8 cellular contexts compared by ENCODE assay signal in genomic region chr6:151675746-151676459, GRCh38.
DNase-seq lines count a peak whose midpoint lies in the region; ATAC-seq and TF ChIP-seq lines count a peak whose summit lies in the region.

No MANE protein-coding gene starts in this region.

- CTCF ChIA-PET in RWPE1 (lab: Yijun Ruan, JAX), result interaction anchor here (0.6 to 0.8 kb wide), 3 partner anchors 11 to 455 kb away, joined by 3 to 4 read pairs (median 3); no protein-coding TSS in a partner anchor

- no peaks in the 10 kb centered on the region for H3K36me3 ChIP-seq in DOHH2 (ENCODE audit: control insufficient read depth, low read length)

- POLR2A ChIA-PET in RWPE1 (lab: Yijun Ruan, JAX; ENCODE audit: low non-redundant PET), result no interaction called here

- peak; percentile 97 for TF ChIP-seq CTCF in DOHH2 (IDR thresholded peaks at IDR 0.05; ENCODE audit: low read depth, low read length, poor library complexity, severe bottlenecking)
- TF ChIP-seq CTCF in GM20000 (IDR thresholded peaks at IDR 0.05; ENCODE audit: extremely low read depth, missing control alignments), result peak; percentile 95
- TF ChIP-seq CTCF in RWPE1 (conservative IDR thresholded peaks at IDR 0.05; ENCODE audit: low read depth), result peak; percentile 80

- no peaks in the 10 kb centered on the region for H3K79me2 ChIP-seq in DOHH2 (ENCODE audit: control insufficient read depth, low read length)

- no peaks in the 10 kb centered on the region for H3K9me2 ChIP-seq in DOHH2 (replicated peaks; ENCODE audit: control insufficient read depth, low read length)

- H3K9me3 ChIP-seq in DOHH2 (ENCODE audit: control insufficient read depth, insufficient read depth, low read length), result no peaks in the 10 kb centered on the region

- H4K20me1 ChIP-seq in DOHH2 (ENCODE audit: control insufficient read depth, insufficient read depth, low read depth, low read length), result no peaks in the 10 kb centered on the region

- ATAC-seq in HG03520 (IDR thresholded peaks at IDR 0.05; ENCODE audit: unreplicated experiment), result peak; percentile 95
- ATAC-seq in activated naive CD4-positive, alpha-beta T cell treated with anti-CD3 and anti-CD28 coated beads, Interleukin-2, amount 50 U/mL, for 72 hours, result peak; percentile 61 to 88

- H3F3A ChIP-seq in DOHH2 (ENCODE audit: control insufficient read depth, insufficient read depth), result no peaks in the 10 kb centered on the region

- no peak overlapping the region for H3K27ac Mint-ChIP-seq in activated naive CD4-positive, alpha-beta T cell treated with anti-CD3 and anti-CD28 coated beads, Interleukin-2, amount 50 U/mL, for 72 hours

- H3K9me3 Mint-ChIP-seq in activated naive CD4-positive, alpha-beta T cell treated with anti-CD3 and anti-CD28 coated beads, Interleukin-2, amount 50 U/mL, for 72 hours, result no peaks in the 10 kb centered on the region

- H3K27ac ChIP-seq in DOHH2 (ENCODE audit: low read depth, low read length) (no peak overlapping the region), RWPE1 (no peak overlapping the region)

- peaks cover 3% of the 10 kb centered on the region; the same call in 1 of the 2 replicates for H3K27me3 ChIP-seq in DOHH2 (ENCODE audit: control insufficient read depth, low read length)

- H3K4me3 ChIP-seq in DOHH2 (ENCODE audit: low read length), result peak overlapping the region; percentile 19; the same call in 1 of the 2 replicates

- peak; percentile 73 for DNase-seq in GM20000 (ENCODE audit: low spot score)
- peak; percentile 71 for DNase-seq in RWPE1 (ENCODE audit: low spot score)
- DNase-seq in activated naive CD4-positive, alpha-beta T cell treated with anti-CD3 and anti-CD28 coated beads, Interleukin-2, amount 50 U/mL, for 72 hours (ENCODE audit: low spot score in 2 of 2), result peak in 1 of 2 donors; percentile 57
- DNase-seq in iPS DF 19.7 (ENCODE audit: low read depth, low spot score), result peak; percentile 23
- peak; percentile 16 for DNase-seq in stimulated activated CD4-positive, alpha-beta T cell treated with anti-CD3 and anti-CD28 coated beads, Interleukin-2, amount 100 ng/mL, for 4 hours (ENCODE audit: low read depth)
- DNase-seq in occipital lobe (lab: John Stamatoyannopoulos, UW), result no peak

- no peaks in the 10 kb centered on the region for H3K36me3 Mint-ChIP-seq in activated naive CD4-positive, alpha-beta T cell treated with anti-CD3 and anti-CD28 coated beads, Interleukin-2, amount 50 U/mL, for 72 hours

- H3K4me2 ChIP-seq in DOHH2 (ENCODE audit: low read length), result peak overlapping the region; percentile 32

- peaks cover 5% of the 10 kb centered on the region; the same call in 1 of the 2 replicates for H3K4me1 ChIP-seq in DOHH2 (ENCODE audit: control insufficient read depth, low read length)
